20 cellular contexts compared by ENCODE assay signal in the genomic region with DNA sequence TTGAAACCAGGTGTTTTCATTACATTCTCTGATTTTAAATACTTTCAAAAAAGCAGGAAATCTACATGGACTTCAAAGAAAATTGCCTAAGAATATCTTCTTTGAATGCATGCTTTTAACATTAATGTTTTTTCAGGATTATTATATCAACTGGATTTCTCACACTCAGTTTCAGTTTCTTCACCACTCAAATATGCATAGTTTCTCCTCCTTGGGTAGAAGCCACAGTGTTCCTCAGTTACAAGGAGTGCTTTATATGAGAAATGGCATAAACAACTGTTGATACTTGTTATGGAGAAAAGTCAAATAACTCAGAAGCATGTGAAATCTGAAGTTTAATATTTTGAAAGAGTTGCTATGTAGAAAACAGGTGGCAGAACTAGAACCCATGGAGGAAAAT.
"Had no signal": no experiment of that assay in that cellular context is flagged by ENCODE, and none has a peak within 500 bp of the region (broad histone marks: within the 10 kb centered on the region; RNA-seq: fewer than 3 reads in every experiment).

No MANE protein-coding gene starts in this region.

- H3K4me1 ChIP-seq: ascending aorta, foreskin keratinocyte, prostate gland, transverse colon, uterus had no signal

- H3K4me3 ChIP-seq: ascending aorta, dorsolateral prefrontal cortex, ovary, prostate gland, transverse colon, uterus had no signal

- H3K27ac ChIP-seq: ascending aorta, dorsolateral prefrontal cortex, foreskin keratinocyte, neutrophil, ovary, prostate gland, transverse colon, uterus had no signal

- FAIRE-seq: colon, endothelial cell of umbilical vein had no signal

- ATAC-seq: effector memory CD8-positive, alpha-beta T cell; esophagus mucosa; foreskin keratinocyte; WTC11 had no signal

- H3K36me3 ChIP-seq: ascending aorta, neutrophil, ovary, prostate gland, transverse colon, uterus had no signal

- H3K27me3 ChIP-seq: ascending aorta, foreskin keratinocyte, neutrophil, ovary, transverse colon, uterus had no signal

- H3K9me3 ChIP-seq: ascending aorta, neutrophil, ovary, prostate gland, transverse colon, uterus had no signal

- DNase-seq: activated gamma-delta T cell treated with Interleukin-2 at 50 U/mL for 16 hours; activated T-cell treated with anti-CD3 and anti-CD28 coated beads, Interleukin-2, amount 50 U/mL, for 1 hour; central memory CD4-positive, alpha-beta T cell; dorsolateral prefrontal cortex; effector memory CD8-positive, alpha-beta T cell; immature natural killer cell; ovary; stimulated activated CD4-positive, alpha-beta T cell treated with anti-CD3 and anti-CD28 coated beads, Interleukin-4, amount 100 ng/mL, for 4 hours; T-helper 1 cell; T-helper 9 cell; transverse colon; uterus had no signal
